Comparison of ENCODE assay signal across 25 cellular contexts in the genomic region with DNA sequence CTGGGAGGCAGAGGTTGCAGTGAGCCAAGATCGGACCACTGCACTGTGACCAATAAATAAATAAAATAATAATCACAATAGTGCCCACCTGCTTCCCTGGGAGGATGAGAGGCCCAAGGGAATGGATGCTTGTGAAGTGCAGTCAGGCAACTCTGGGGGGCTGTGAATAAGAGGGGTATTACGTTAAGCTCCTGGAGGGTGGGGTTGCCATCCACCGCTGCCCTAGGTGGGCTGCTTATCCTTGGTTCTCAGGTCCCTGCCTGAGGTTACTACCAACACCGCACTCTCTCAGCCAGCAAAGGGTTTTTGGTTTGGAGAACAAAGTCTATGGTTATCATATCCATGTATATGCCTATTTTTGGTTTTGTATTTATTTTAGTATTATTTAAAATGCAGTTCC. TPM values are rescaled to one million over a fixed set of nuclear protein-coding genes. Genes with fewer than 3 reads are reported as not detected.
DNase-seq lines count a peak whose midpoint lies in the region; ATAC-seq and TF ChIP-seq lines count a peak whose summit lies in the region.
"Had no signal": no experiment of that assay in that cellular context is flagged by ENCODE, and none has a peak within 500 bp of the region (broad histone marks: within the 10 kb centered on the region; RNA-seq: fewer than 3 reads in every experiment).

No MANE protein-coding gene starts in this region.

- TF ChIP-seq POLR2A in spleen (IDR thresholded peaks at IDR 0.05), result no peak

- no peak for TF ChIP-seq CTCF in spleen (IDR thresholded peaks at IDR 0.05 in 8 of 11, conservative IDR thresholded peaks at IDR 0.05 in 3 of 11)

- H3K4me1 Mint-ChIP-seq in activated naive CD4-positive, alpha-beta T cell treated with anti-CD3 and anti-CD28 coated beads for 36 hours (ENCODE audit: low read depth), result peaks cover 29% of the 10 kb centered on the region
- H3K4me1 Mint-ChIP-seq in activated T-helper 2 cell treated with anti-CD3 and anti-CD28 coated beads, Interferon-gamma antibody, Interleukin-2, Interleukin-4, amounts not matched to agents 10 μg/mL and 5 μg/mL and 100 μg/mL, durations not matched to agents 14 hours and 24 hours and 36 hours (ENCODE audit: low read depth), result peaks cover 24% of the 10 kb centered on the region
- H3K4me1 Mint-ChIP-seq: endodermal cell had no signal

- H3K27me3 ChIP-seq in spleen (replicated peaks in 1 of 7), result peaks cover 0 to 25% (median 0%) of the 10 kb centered on the region in 7 donors
- H3K27me3 ChIP-seq: ascending aorta, BLaER1, pancreas, right atrium auricular region had no signal

- no peak overlapping the region for H3K4me3 ChIP-seq in spleen
- H3K4me3 ChIP-seq: ascending aorta, BLaER1, cardiac muscle cell, coronary artery, esophagus muscularis mucosa, pancreas, right atrium auricular region, smooth muscle cell had no signal

- CTCF ChIA-PET in activated naive CD4-positive, alpha-beta T cell treated with anti-CD3 and anti-CD28 coated beads for 36 hours (lab: Charles Lee), result no interaction called here

- H3K27me3 Mint-ChIP-seq in activated naive CD4-positive, alpha-beta T cell treated with anti-CD3 and anti-CD28 coated beads for 36 hours (ENCODE audit: low read depth), result no peaks in the 10 kb centered on the region
- no peaks in the 10 kb centered on the region for H3K27me3 Mint-ChIP-seq in activated T-helper 2 cell treated with anti-CD3 and anti-CD28 coated beads, Interferon-gamma antibody, Interleukin-2, Interleukin-4, amounts not matched to agents 10 μg/mL and 5 μg/mL and 100 μg/mL, durations not matched to agents 14 hours and 24 hours and 36 hours (ENCODE audit: low read depth)

- peak overlapping the region; percentile 87 for H3K27ac Mint-ChIP-seq in activated naive CD4-positive, alpha-beta T cell treated with anti-CD3 and anti-CD28 coated beads for 36 hours
- peak overlapping the region; percentile 19 for H3K27ac Mint-ChIP-seq in activated T-helper 2 cell treated with anti-CD3 and anti-CD28 coated beads, Interferon-gamma antibody, Interleukin-2, Interleukin-4, amounts not matched to agents 10 μg/mL and 5 μg/mL and 100 μg/mL, durations not matched to agents 14 hours and 24 hours and 36 hours
- H3K27ac Mint-ChIP-seq: endodermal cell, type B pancreatic cell had no signal

- ATAC-seq in HG03469 (IDR thresholded peaks at IDR 0.05; ENCODE audit: unreplicated experiment), result peak; percentile 5
- no peak for ATAC-seq in HG02885 (IDR thresholded peaks at IDR 0.05; ENCODE audit: poor library complexity, unreplicated experiment)
- ATAC-seq: pancreas had no signal

- no peaks in the 10 kb centered on the region for H3K36me3 Mint-ChIP-seq in activated naive CD4-positive, alpha-beta T cell treated with anti-CD3 and anti-CD28 coated beads for 36 hours (ENCODE audit: low read depth)
- H3K36me3 Mint-ChIP-seq in activated T-helper 2 cell treated with anti-CD3 and anti-CD28 coated beads, Interferon-gamma antibody, Interleukin-2, Interleukin-4, amounts not matched to agents 10 μg/mL and 5 μg/mL and 100 μg/mL, durations not matched to agents 14 hours and 24 hours and 36 hours (ENCODE audit: low read depth), result peaks cover 14% of the 10 kb centered on the region
- H3K36me3 Mint-ChIP-seq: type B pancreatic cell had no signal

- no peaks in the 10 kb centered on the region for H3K36me3 ChIP-seq in spleen
- H3K36me3 ChIP-seq: ascending aorta, BLaER1, cardiac muscle cell, esophagus muscularis mucosa, pancreas, right atrium auricular region had no signal

- intact Hi-C loops in activated naive CD4-positive, alpha-beta T cell treated with anti-CD3 and anti-CD28 coated beads for 36 hours (cut with micrococcal nuclease), result loop anchor here (1.0 to 2.0 kb wide), 2 partner anchors 72 to 89 kb away; no protein-coding TSS in a partner anchor
- intact Hi-C loops in activated T-helper 2 cell treated with anti-CD3 and anti-CD28 coated beads, Interferon-gamma antibody, Interleukin-2, Interleukin-4, amounts not matched to agents 10 μg/mL and 5 μg/mL and 100 μg/mL, durations not matched to agents 14 hours and 24 hours and 36 hours (cut with micrococcal nuclease), result no loop called here
- intact Hi-C loops in spleen (cut with DNase I; ENCODE audit: low total_unique reads), result no loop called here

- peak overlapping the region in 2 of 8 donors; percentile 1 to 13 for H3K27ac ChIP-seq in spleen
- H3K27ac ChIP-seq: ascending aorta, BLaER1, cardiac muscle cell, coronary artery, esophagus muscularis mucosa, pancreas, right atrium auricular region had no signal

- H3K4me1 ChIP-seq in spleen, result peaks cover 0 to 4% (median 0%) of the 10 kb centered on the region in 6 donors
- H3K4me1 ChIP-seq: ascending aorta, BLaER1, esophagus muscularis mucosa, pancreas, right atrium auricular region had no signal

- peaks cover 0 to 25% (median 19%) of the 10 kb centered on the region in 8 donors for H3K9me3 ChIP-seq in spleen
- H3K9me3 ChIP-seq: pancreas had no signal

- 85 to 95% (median 93%) methylated on average over 4 of the region's 4 CpGs for WGBS in spleen, 5 donors

- H3K4me3 Mint-ChIP-seq in activated naive CD4-positive, alpha-beta T cell treated with anti-CD3 and anti-CD28 coated beads for 36 hours, result no peak overlapping the region
- no peak overlapping the region for H3K4me3 Mint-ChIP-seq in activated T-helper 2 cell treated with anti-CD3 and anti-CD28 coated beads, Interferon-gamma antibody, Interleukin-2, Interleukin-4, amounts not matched to agents 10 μg/mL and 5 μg/mL and 100 μg/mL, durations not matched to agents 14 hours and 24 hours and 36 hours (ENCODE audit: low read depth)
- H3K4me3 Mint-ChIP-seq: endodermal cell, type B pancreatic cell had no signal

- H3K9me3 Mint-ChIP-seq in activated naive CD4-positive, alpha-beta T cell treated with anti-CD3 and anti-CD28 coated beads for 36 hours, result peaks cover 16% of the 10 kb centered on the region
- peaks cover 25% of the 10 kb centered on the region for H3K9me3 Mint-ChIP-seq in activated T-helper 2 cell treated with anti-CD3 and anti-CD28 coated beads, Interferon-gamma antibody, Interleukin-2, Interleukin-4, amounts not matched to agents 10 μg/mL and 5 μg/mL and 100 μg/mL, durations not matched to agents 14 hours and 24 hours and 36 hours

- DNase-seq in activated naive CD4-positive, alpha-beta T cell treated with anti-CD3 and anti-CD28 coated beads for 36 hours, result no peak
- no peak for DNase-seq in activated naive CD4-positive, alpha-beta T cell treated with Interleukin-2 at 50 U/mL for 16 hours
- no peak for DNase-seq in activated T-helper 2 cell treated with anti-CD3 and anti-CD28 coated beads, Interferon-gamma antibody, Interleukin-2, Interleukin-4, amounts not matched to agents 10 μg/mL and 5 μg/mL and 100 μg/mL, durations not matched to agents 14 hours and 24 hours and 36 hours (ENCODE audit: low spot score)
- peak; percentile 31 for DNase-seq in spleen
- no peak for DNase-seq in retina
- DNase-seq: foreskin melanocyte, NCI-H1105, NCI-H187 treated with DMSO at 0.1 percent for 48 hours, substantia nigra, SW 1271 had no signal

RNA-seq across cellular contexts. Expression of a gene that starts 48.6 kb away (rescaled TPM):
- not detected for total RNA-seq in activated naive CD4-positive, alpha-beta T cell treated with anti-CD3 and anti-CD28 coated beads for 36 hours
- total RNA-seq in activated T-helper 2 cell treated with anti-CD3 and anti-CD28 coated beads, Interferon-gamma antibody, Interleukin-2, Interleukin-4, amounts not matched to agents 10 μg/mL and 5 μg/mL and 100 μg/mL, durations not matched to agents 14 hours and 24 hours and 36 hours, result 0.23 and 0.30 TPM in 2 replicates
- total RNA-seq in spleen, result 10 to 100 TPM; 10.5 to 59.8 (median 56.3) TPM
- polyA plus RNA-seq in spleen, result 10 to 100 TPM in 2 of 3 donors, 1 to 10 TPM in 1; 8.4 to 25.1 (median 14.3) TPM
- total RNA-seq: HT1080, lung microvascular endothelial cell, MCF 10A, smooth muscle cell had no signal
